ENCODE assay signal across 8 cellular contexts in genomic region chr6:41427642-41428401, GRCh38.
DNase-seq lines count a peak whose midpoint lies in the region; ATAC-seq and TF ChIP-seq lines count a peak whose summit lies in the region.

No MANE protein-coding gene starts in this region.

- POLR2A ChIA-PET in IMR-90 (lab: Charles Lee; ENCODE audit: unreplicated experiment): no interaction called here

- no peaks in the 10 kb centered on the region for H3K79me1 ChIP-seq in IMR-90 (ENCODE audit: low read depth in 1 of 2, low read length in 2 of 2)

- no peak overlapping the region for H3K9ac ChIP-seq in IMR-90 (ENCODE audit: low read depth, low read length)
- H3K9ac ChIP-seq in parathyroid adenoma: peak overlapping the region; percentile 37

- no peaks in the 10 kb centered on the region for H3K9me1 ChIP-seq in IMR-90 (ENCODE audit: insufficient read depth, low read length)

- no TSS peak for BruUV-seq in IMR-90 (replicated peaks; lab: Mats Ljungman, UMichigan)

- H3K36me3 ChIP-seq in IMR-90 (ENCODE audit: control insufficient read depth, insufficient read depth, low read length): no peaks in the 10 kb centered on the region
- no peaks in the 10 kb centered on the region for H3K36me3 ChIP-seq in parathyroid adenoma (ENCODE audit: control insufficient read depth, insufficient read depth, low read length)

- no peak overlapping the region for H3K56ac ChIP-seq in IMR-90 (ENCODE audit: extremely low read depth, insufficient read depth, low read length)

- H4K20me1 ChIP-seq in IMR-90 (ENCODE audit: insufficient read depth, low read length): no peaks in the 10 kb centered on the region

- H3K4me3 ChIP-seq in IMR-90 (ENCODE audit: insufficient read depth, low read depth, low read length) (no peak overlapping the region; the same call in 1 of the 2 replicates), parathyroid adenoma (ENCODE audit: low read depth, low read length) (no peak overlapping the region)

- no peak overlapping the region for H4K8ac ChIP-seq in IMR-90 (ENCODE audit: low read depth in 2 of 2, low read length in 2 of 2)

- H4K5ac ChIP-seq in IMR-90 (ENCODE audit: low read depth, low read length): no peak overlapping the region

- dilution Hi-C loops in IMR-90 (cut with HindIII; ENCODE audit: low sequenced_read_pairs, unreplicated experiment): no loop called here

- H3K4me1 ChIP-seq in IMR-90 (ENCODE audit: control insufficient read depth, insufficient read depth, low read length) (peaks cover 5% of the 10 kb centered on the region), parathyroid adenoma (no peaks in the 10 kb centered on the region)

- no peaks in the 10 kb centered on the region for H3K79me2 ChIP-seq in parathyroid adenoma

- H2BK120ac ChIP-seq in IMR-90 (ENCODE audit: low read depth, low read length): no peak overlapping the region

- WGBS in IMR-90 (ENCODE audit: extremely low coverage in 2 of 2, insufficient read length in 1 of 2), 2 experiments: 6% methylated on average over 30 of the region's 78 CpGs; no CpG with 5 or more reads in 1 of the 2 experiments

- peak overlapping the region; percentile 68 for H2AFZ ChIP-seq in IMR-90 (replicated peaks; ENCODE audit: low read length, poor library complexity)
- peak overlapping the region; percentile 95 for H2AFZ ChIP-seq in parathyroid adenoma

- H2BK20ac ChIP-seq in IMR-90 (ENCODE audit: low read depth, low read length): no peak overlapping the region

- H3K27ac ChIP-seq in IMR-90 (ENCODE audit: insufficient read depth, low read length) (no peak overlapping the region), parathyroid adenoma (no peak overlapping the region)

- H3K18ac ChIP-seq in IMR-90 (ENCODE audit: low read depth, low read length): no peak overlapping the region

- TF ChIP-seq RAD21 in IMR-90 (IDR thresholded peaks at IDR 0.05; ENCODE audit: low read length): no peak

- H3K14ac ChIP-seq in IMR-90 (replicated peaks; ENCODE audit: low read depth, low read length): no peak overlapping the region

- ATAC-seq in IMR-90 (ENCODE audit: low read depth) (peak; percentile 36), HG03432 (IDR thresholded peaks at IDR 0.05; ENCODE audit: unreplicated experiment) (no peak)

- no peak overlapping the region for H4K91ac ChIP-seq in IMR-90 (ENCODE audit: insufficient read depth, low read depth, low read length)

- H3K23ac ChIP-seq in IMR-90 (ENCODE audit: low read depth, low read length): no peak overlapping the region

- H3K27me3 ChIP-seq in IMR-90 (ENCODE audit: control insufficient read depth, insufficient read depth, low read length) (peaks cover 56% of the 10 kb centered on the region), parathyroid adenoma (ENCODE audit: control insufficient read depth, insufficient read depth, low read length) (no peaks in the 10 kb centered on the region)

- CTCF ChIA-PET in IMR-90 (lab: Yijun Ruan, JAX): no interaction called here

- H3K4ac ChIP-seq in IMR-90 (ENCODE audit: low read depth, low read length): no peak overlapping the region

- H2BK5ac ChIP-seq in IMR-90 (ENCODE audit: low read depth, low read length, poor library complexity, severe bottlenecking): no peak overlapping the region

- H3K4me2 ChIP-seq in IMR-90 (ENCODE audit: low read depth, low read length) (peak overlapping the region; percentile 43; the same call in 1 of the 2 replicates), parathyroid adenoma (ENCODE audit: low read length) (peak overlapping the region; percentile 68)

- no peak overlapping the region for H2AK9ac ChIP-seq in IMR-90 (replicated peaks; ENCODE audit: low read depth, low read length, poor library complexity)

- TF ChIP-seq CTCF in IMR-90 (conservative IDR thresholded peaks at IDR 0.05; ENCODE audit: low read depth, low read length): 0 out of 2 replicates have a peak, but pooled peaks have one; percentile 7
- no peak for TF ChIP-seq CTCF in parathyroid adenoma (IDR thresholded peaks at IDR 0.05)

- no peak for TF ChIP-seq POLR2A in IMR-90 (IDR thresholded peaks at IDR 0.05; ENCODE audit: low read depth, low read length)

- no peak overlapping the region for H2AK5ac ChIP-seq in IMR-90 (ENCODE audit: low read depth, low read length)

- intact Hi-C loops in IMR-90 (cut with micrococcal nuclease) (no loop called here), head of caudate nucleus (cut with DNase I) (loop anchor here (5.0 to 10.0 kb wide), 2 partner anchors 119 to 257 kb away; partner anchors contain the start of gene FOXP4)

- H3K9me3 ChIP-seq in IMR-90 (ENCODE audit: control insufficient read depth, insufficient read depth, low read length) (no peaks in the 10 kb centered on the region), parathyroid adenoma (ENCODE audit: control insufficient read depth, low read length) (no peaks in the 10 kb centered on the region)

- in situ Hi-C loops in IMR-90 (cut with MboI; ENCODE audit: low sequenced_read_pairs) (no loop called here), KBM-7 (cut with MboI; ENCODE audit: low pct_unique_long_range_greater_than_20kb, low sequenced_read_pairs) (no loop called here)

- no peak overlapping the region for H2BK15ac ChIP-seq in IMR-90 (ENCODE audit: low read depth, low read length)

- DNase-seq in DMS153 treated with DMSO at 0.1 percent for 48 hours (lab: John Stamatoyannopoulos, UW; ENCODE audit: unreplicated experiment) (peak; percentile 32), IMR-90 (no peak), activated T-cell treated with anti-CD3 and anti-CD28 coated beads for 4 hours (peak; percentile 21), head of caudate nucleus (peak in 41 of 42 donors; percentile 31 to 78 (median 60)), KBM-7 (no peak), NCI-H187 (lab: John Stamatoyannopoulos, UW) (no peak)

TF ChIP-seq in IMR-90, 13 proteins besides CTCF, POLR2A, EP300 and RAD21:
- TF ChIP-seq ELK1 (IDR thresholded peaks at IDR 0.05; ENCODE audit: borderline replicate concordance, low read depth, low read length) (no peak), RCOR1 (IDR thresholded peaks at IDR 0.05; ENCODE audit: insufficient replicate concordance, low read length) (no peak), RFX5 (IDR thresholded peaks at IDR 0.05; ENCODE audit: low read depth, low read length) (no peak), MAFK (IDR thresholded peaks at IDR 0.05; ENCODE audit: low read depth, low read length) (no peak), MXI1 (IDR thresholded peaks at IDR 0.05; ENCODE audit: borderline replicate concordance, low read depth, low read length) (no peak), CHD1 (IDR thresholded peaks at IDR 0.05; ENCODE audit: low read depth, low read length) (no peak), SMC3 (IDR thresholded peaks at IDR 0.05; ENCODE audit: low read depth, low read length) (no peak), CEBPB (IDR thresholded peaks at IDR 0.05; ENCODE audit: low read depth, low read length) (no peak), BHLHE40 (IDR thresholded peaks at IDR 0.05; ENCODE audit: low read depth, low read length) (no peak), FOS (IDR thresholded peaks at IDR 0.05; ENCODE audit: low read depth, low read length) (no peak)

Comparison
In these comparisons a context has a peak if more than half of its experiments do, and no peak if none do; other contexts are left out.
1. DNase-seq: peak in DMS153 treated with DMSO at 0.1 percent for 48 hours (single experiment), activated T-cell treated with anti-CD3 and anti-CD28 coated beads for 4 hours (single experiment) and head of caudate nucleus (41 of 42); none in IMR-90 (single experiment), KBM-7 (single experiment) and NCI-H187 (0 of 2).